ENCODE assay signal across 23 cellular contexts in genomic region chr4:165085946-165086345, GRCh38. TPM values are rescaled to one million over a fixed set of nuclear protein-coding genes. Genes with fewer than 3 reads are reported as not detected.
A peak's percentile ranks its signal among the peaks of the same experiment; 100 is the strongest.
DNase-seq lines count a peak whose midpoint lies in the region; ATAC-seq and TF ChIP-seq lines count a peak whose summit lies in the region.
"Had no signal": no experiment of that assay in that cellular context is flagged by ENCODE, and none has a peak within 500 bp of the region (broad histone marks: within the 10 kb centered on the region; RNA-seq: fewer than 3 reads in every experiment).

No MANE protein-coding gene starts in this region.

- no peak overlapping the region for H4K8ac ChIP-seq in H9 (replicated peaks; ENCODE audit: insufficient read length, low read depth, low read length)

- H3K36me3 Mint-ChIP-seq in H9 (ENCODE audit: insufficient read depth in 1 of 3, low read depth in 3 of 3): peaks cover 9 to 41% (median 32%) of the 10 kb centered on the region in 3 experiments

- no peak overlapping the region for H4K91ac ChIP-seq in H9 (ENCODE audit: insufficient read length, low read depth, low read length)

- no peaks in the 10 kb centered on the region for H3K9me2 ChIP-seq in GM23248 (ENCODE audit: insufficient read depth)

- in situ Hi-C loops in GM23248 (cut with MboI): no loop called here

- H3K4me1 Mint-ChIP-seq in H9: no peaks in the 10 kb centered on the region

- no peak overlapping the region for H3K4ac ChIP-seq in H9 (ENCODE audit: low read depth, low read length)

- H3K4me3 ChIP-seq in cardiac fibroblast (replicated peaks in 1 of 2; ENCODE audit: low read depth in 2 of 2, low read length in 2 of 2) (no peak overlapping the region), fibroblast of pulmonary artery (replicated peaks; ENCODE audit: low read depth, low read length) (no peak overlapping the region), GM23248 (no peak overlapping the region)
- H3K4me3 ChIP-seq: BLaER1, Peyer's patch, SJCRH30 had no signal

- H3K23me2 ChIP-seq in H9 (ENCODE audit: insufficient read length, low read depth, low read length, poor library complexity, severe bottlenecking): no peaks in the 10 kb centered on the region

- TF ChIP-seq CTCF in H9 (conservative IDR thresholded peaks at IDR 0.05): no peak
- TF ChIP-seq CTCF in cardiac fibroblast (IDR thresholded peaks at IDR 0.05; ENCODE audit: low read depth, low read length): no peak
- TF ChIP-seq CTCF in fibroblast of pulmonary artery (IDR thresholded peaks at IDR 0.05; ENCODE audit: low read length, missing control alignments): no peak

- no peak overlapping the region for H3K4me2 ChIP-seq in H9 (ENCODE audit: insufficient read depth, insufficient read length, low read length)
- no peak overlapping the region for H3K4me2 ChIP-seq in GM23248 (ENCODE audit: unreplicated experiment)
- H3K4me2 ChIP-seq: BLaER1 had no signal

- H3K27me3 ChIP-seq in H9 (ENCODE audit: insufficient read depth, low read length) (no peaks in the 10 kb centered on the region), GM23248 (replicated peaks; ENCODE audit: insufficient read depth) (no peaks in the 10 kb centered on the region)
- H3K27me3 ChIP-seq: BLaER1, Peyer's patch, SJCRH30 had no signal

- no peaks in the 10 kb centered on the region for H3K79me1 ChIP-seq in H9 (ENCODE audit: insufficient read depth, low read depth, low read length, poor library complexity, severe bottlenecking)

- H2AFZ ChIP-seq in H9 (ENCODE audit: low read length): no peak overlapping the region
- no peak overlapping the region for H2AFZ ChIP-seq in GM23248

- H3K27ac ChIP-seq in H9 (ENCODE audit: insufficient read length, low read depth, low read length): no peak overlapping the region
- H3K27ac ChIP-seq in GM23248: no peak overlapping the region
- H3K27ac ChIP-seq: BLaER1, Peyer's patch, SJCRH30 had no signal

- H2BK5ac ChIP-seq in H9 (ENCODE audit: insufficient read length, low read length): no peak overlapping the region

- H3F3A ChIP-seq in GM23248 (ENCODE audit: insufficient read depth): no peaks in the 10 kb centered on the region

- WGBS in H9 (ENCODE audit: extremely low coverage, insufficient read length, low lambda C conversion rate): no CpG with 5 or more reads among the region's 2 CpGs
- WGBS in GM23248 (ENCODE audit: low coverage in 1 of 2, low lambda C conversion rate in 2 of 2, missing lambda C conversion rate in 2 of 2), 2 experiments: 93 to 97% methylated on average over 2 of the region's 2 CpGs

- peak overlapping the region in 2 of 3 experiments; percentile 47 to 52; a peak in 1 of 7 replicates for H3K27ac Mint-ChIP-seq in H9
- H3K27ac Mint-ChIP-seq: CD4-positive, alpha-beta T cell; HFFc6 had no signal

- H2BK120ac ChIP-seq in H9 (ENCODE audit: low read depth, low read length, poor library complexity, severe bottlenecking): no peak overlapping the region

- no peak overlapping the region for H3K4me3 Mint-ChIP-seq in H9
- H3K4me3 Mint-ChIP-seq: CD4-positive, alpha-beta T cell; HFFc6 had no signal

- H3K4me1 ChIP-seq in H9 (ENCODE audit: insufficient read depth, low read length) (no peaks in the 10 kb centered on the region), GM23248 (ENCODE audit: insufficient read depth) (no peaks in the 10 kb centered on the region)
- H3K4me1 ChIP-seq: BLaER1, Peyer's patch, SJCRH30 had no signal

- H3K23ac ChIP-seq in H9 (ENCODE audit: insufficient read length, low read depth, low read length): no peak overlapping the region

- no peak overlapping the region for H3K14ac ChIP-seq in H9 (ENCODE audit: insufficient read depth, low read length)

- no peak overlapping the region for H3K9ac ChIP-seq in H9 (ENCODE audit: extremely low read depth, insufficient read length, low read length)
- H3K9ac ChIP-seq in GM23248: no peak overlapping the region
- H3K9ac ChIP-seq: BLaER1 had no signal

- no peaks in the 10 kb centered on the region for H3K27me3 Mint-ChIP-seq in H9 (ENCODE audit: low read depth)
- H3K27me3 Mint-ChIP-seq: CD4-positive, alpha-beta T cell had no signal

- DNase-seq in H9: no peak
- DNase-seq in NCI-H226: peak; percentile 12
- DNase-seq in cardiac fibroblast (ENCODE audit: low read depth in 2 of 2): peak; percentile 6 to 32
- peak; percentile 61 for DNase-seq in fibroblast of pulmonary artery (ENCODE audit: low read depth)
- no peak for DNase-seq in NCI-H1105 (lab: John Stamatoyannopoulos, UW)
- DNase-seq in GM23248: no peak
- DNase-seq: ACHN; CD4-positive, alpha-beta T cell; DMS53; GDM1; H7; HFFc6; MM.1S; NCI-H1105 treated with DMSO at 0.1 percent for 48 hours; NCI-H2029 treated with DMSO at 0.1 percent for 48 hours; NCI-H446; NCI-H526; Peyer's patch; SJCRH30 had no signal

- no peak overlapping the region for H3K18ac ChIP-seq in H9 (ENCODE audit: insufficient read length, low read depth, low read length)

- no peak overlapping the region for H4K5ac ChIP-seq in H9 (ENCODE audit: insufficient read length, low read depth, low read length)

- no peaks in the 10 kb centered on the region; a peak in 1 of 5 replicates for H3K9me3 Mint-ChIP-seq in H9
- H3K9me3 Mint-ChIP-seq: CD4-positive, alpha-beta T cell; HFFc6 had no signal

- H4K20me1 ChIP-seq in H9 (ENCODE audit: control insufficient read depth, insufficient read depth, insufficient read length) (no peaks in the 10 kb centered on the region), GM23248 (ENCODE audit: insufficient read depth) (no peaks in the 10 kb centered on the region)
- H4K20me1 ChIP-seq: BLaER1 had no signal

- no peak for ATAC-seq in GM18870 (IDR thresholded peaks at IDR 0.05; ENCODE audit: unreplicated experiment)

- no peaks in the 10 kb centered on the region for H3K9me3 ChIP-seq in H9 (ENCODE audit: control insufficient read depth, low read depth, low read length)
- H3K9me3 ChIP-seq in GM23248 (ENCODE audit: low read depth): no peaks in the 10 kb centered on the region
- H3K9me3 ChIP-seq: BLaER1, Peyer's patch, SJCRH30 had no signal

- no peak overlapping the region for H3K56ac ChIP-seq in H9 (ENCODE audit: insufficient read length, low read depth, low read length)

- no peaks in the 10 kb centered on the region for H3K79me2 ChIP-seq in H9 (ENCODE audit: insufficient read depth, low read length)
- no peaks in the 10 kb centered on the region for H3K79me2 ChIP-seq in GM23248 (ENCODE audit: insufficient read depth)

- H3K36me3 ChIP-seq in GM23248 (ENCODE audit: low read depth): no peaks in the 10 kb centered on the region

- H3T11ph ChIP-seq in H9 (ENCODE audit: low read length): no peak overlapping the region

- no peak overlapping the region for H2BK15ac ChIP-seq in H9 (ENCODE audit: low read depth, low read length)

- no peak overlapping the region for H2BK20ac ChIP-seq in H9 (ENCODE audit: low read depth, low read length, poor library complexity, severe bottlenecking)

- no peak overlapping the region for H2AK5ac ChIP-seq in H9 (ENCODE audit: insufficient read length, low read length)

- H2BK12ac ChIP-seq in H9 (ENCODE audit: insufficient read length, low read depth, low read length): no peak overlapping the region

RNA-seq across cellular contexts. Expression of gene TMEM192, which starts 26.7 kb away (rescaled TPM):
- 8.3 and 9.3 TPM in 2 replicates for total RNA-seq in H9 (2021)
- total RNA-seq in GM23248 (2014; rRNA removed; shearing (Covaris generic)): 6.4 and 13.7 TPM in 2 replicates
- polyA plus RNA-seq in GM23248 (2016; fragmentation: Nextera tagmentation; extraction: Ambion mirVana): 7.6 and 7.8 TPM in 2 replicates

RNA-seq across cellular contexts. Expression of gene TRIM75, which starts 32.3 kb away (rescaled TPM):
- total RNA-seq in H9 (2021): not detected in 2 replicates
- total RNA-seq in GM23248 (2014; rRNA removed; shearing (Covaris generic)): not detected in 2 replicates
- not detected in 2 replicates for polyA plus RNA-seq in GM23248 (2016; fragmentation: Nextera tagmentation; extraction: Ambion mirVana)
- total RNA-seq: CD4-positive, alpha-beta T cell; H7; HFFc6; OCI-LY7; Peyer's patch had no signal

RNA-seq across cellular contexts. Expression of gene TRIM60, which starts 54.1 kb away (rescaled TPM):
- total RNA-seq in H9 (2021): not detected in 2 replicates
- not detected in 2 replicates for total RNA-seq in GM23248 (2014; rRNA removed; shearing (Covaris generic))
- not detected in 2 replicates for polyA plus RNA-seq in GM23248 (2016; fragmentation: Nextera tagmentation; extraction: Ambion mirVana)
- total RNA-seq: CD4-positive, alpha-beta T cell; H7; HFFc6; LHCN-M2; OCI-LY7; Peyer's patch; SJCRH30 had no signal

Comparison
In these comparisons a context has a peak if more than half of its experiments do, and no peak if none do; other contexts are left out.
1. DNase-seq: peak in NCI-H226 (single experiment), cardiac fibroblast (2 of 2) and fibroblast of pulmonary artery (single experiment); none in H9 (single experiment), NCI-H1105 (single experiment) and GM23248 (single experiment).